8 cellular contexts compared by ENCODE assay signal in the genomic region with DNA sequence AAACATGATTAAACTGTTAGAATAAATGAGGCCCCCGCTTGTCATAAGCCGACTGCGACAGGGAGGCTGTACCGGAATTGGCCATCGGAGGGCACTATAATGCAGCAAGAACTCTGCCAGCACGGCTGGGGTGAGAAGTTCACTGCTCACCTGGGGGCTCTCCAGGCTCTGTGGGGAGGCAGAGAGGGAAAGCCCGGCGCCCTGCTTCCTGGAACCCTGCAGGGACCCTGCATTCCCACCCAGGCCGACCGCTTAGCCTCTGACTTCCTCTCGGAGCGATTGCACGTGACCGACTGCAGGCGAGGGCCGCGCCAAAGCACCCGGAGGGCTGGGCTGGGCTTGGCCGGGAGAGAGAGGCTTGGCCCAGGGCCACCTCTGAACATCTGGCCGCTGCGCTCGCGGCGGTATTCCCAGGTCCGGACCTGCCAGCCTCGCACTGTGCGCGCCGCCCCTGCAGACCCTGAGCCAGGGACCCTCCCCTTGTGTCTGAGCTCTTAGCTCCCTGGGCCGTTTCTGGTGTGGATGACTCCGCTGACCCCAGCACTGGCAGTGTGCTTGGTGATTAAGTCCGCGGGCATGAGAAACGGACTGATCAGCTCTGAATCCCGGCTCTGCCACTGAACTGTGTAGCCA. TPM values are rescaled to one million over a fixed set of nuclear protein-coding genes. Genes with fewer than 3 reads are reported as not detected.
A peak's percentile ranks its signal among the peaks of the same experiment; 100 is the strongest.
DNase-seq lines count a peak whose midpoint lies in the region; ATAC-seq, FAIRE-seq and TF ChIP-seq lines count a peak whose summit lies in the region.

No MANE protein-coding gene starts in this region.

- peak; percentile 96 for TF ChIP-seq CTCF in AG04450 (IDR thresholded peaks at IDR 0.05; ENCODE audit: low read depth, low read length)
- TF ChIP-seq CTCF in WI38 (IDR thresholded peaks at IDR 0.05; ENCODE audit: low read depth, low read length), result peak; percentile 85
- TF ChIP-seq CTCF in bronchial epithelial cell (IDR thresholded peaks at IDR 0.05; ENCODE audit: insufficient read depth, low read length, severe bottlenecking), result peak; percentile 84

- ATAC-seq in GM18870 (IDR thresholded peaks at IDR 0.05; ENCODE audit: unreplicated experiment) (peak; percentile 84), HG03135 (IDR thresholded peaks at IDR 0.05; ENCODE audit: unreplicated experiment) (peak; percentile 88)

- peaks cover 2% of the 10 kb centered on the region for H3K27me3 ChIP-seq in AG04450 (ENCODE audit: control insufficient read depth, insufficient read depth, low read length)
- peaks cover 8% of the 10 kb centered on the region for H3K27me3 ChIP-seq in bronchial epithelial cell (ENCODE audit: control insufficient read depth, insufficient read depth, low read length)

- H3K9me3 ChIP-seq in AG04450 (ENCODE audit: control insufficient read depth, insufficient read depth, low read length), result no peaks in the 10 kb centered on the region

- H3K36me3 ChIP-seq in bronchial epithelial cell (ENCODE audit: control insufficient read depth, insufficient read depth, low read length), result no peaks in the 10 kb centered on the region

- peak overlapping the region; percentile 67 for H3K4me3 ChIP-seq in AG04450 (ENCODE audit: low read depth, low read length)
- peak overlapping the region; percentile 57 for H3K4me3 ChIP-seq in WI38 (ENCODE audit: low read depth, low read length)
- peak overlapping the region; percentile 29 for H3K4me3 ChIP-seq in bronchial epithelial cell (ENCODE audit: low read depth, low read length)

- no peak for FAIRE-seq in bronchial epithelial cell (lab: Jason Lieb, UNC)

- CTCF ChIA-PET in AG04450 (lab: Charles Lee), result interaction anchor here (0.6 to 2.0 kb wide), 10 partner anchors 8 to 939 kb away, joined by 3 to 9 read pairs (median 3); no protein-coding TSS in a partner anchor

- H3K27ac ChIP-seq in AG04450 (ENCODE audit: low read depth, low read length), result peak overlapping the region; percentile 21

- DNase-seq in AG04450 (ENCODE audit: low read depth, low spot score) (peak; percentile 26), NCI-H2196 (lab: John Stamatoyannopoulos, UW; ENCODE audit: unreplicated experiment) (peak; percentile 96), bronchial epithelial cell (ENCODE audit: low read depth) (peak; percentile 67), iris pigment epithelial cell (ENCODE audit: low read depth) (peak; percentile 73)
- DNase-seq in stimulated activated CD4-positive, alpha-beta T cell treated with anti-CD3 and anti-CD28 coated beads, Interleukin-12 subunit alpha, Interleukin-12 subunit beta, amount 100 ng/mL, for 4 hours, result peak; percentile 87

- POLR2A ChIA-PET in AG04450 (lab: Yijun Ruan, JAX), result no interaction called here

RNA-seq across cellular contexts. Expression of gene DRD3, which starts 26.2 kb away (rescaled TPM):
- polyA plus RNA-seq in AG04450 (2011; rRNA removed), result not detected in 2 replicates
- not detected in 2 replicates for polyA minus RNA-seq in AG04450 (2011; rRNA and poly(A)+ RNA removed)
- not detected in 2 replicates for total RNA-seq in bronchial epithelial cell

Comparison
In these comparisons a context has a peak if more than half of its experiments do, and no peak if none do; other contexts are left out.
1. Peak in every context shown above with its lines: DNase-seq, ATAC-seq, H3K4me3 ChIP-seq and H3K27ac ChIP-seq.
2. DNase-seq: peak in every context shown above with its lines; median percentile 96 in NCI-H2196; 87 in stimulated activated CD4-positive, alpha-beta T cell treated with anti-CD3 and anti-CD28 coated beads, Interleukin-12 subunit alpha, Interleukin-12 subunit beta, amount 100 ng/mL, for 4 hours; 73 in iris pigment epithelial cell; 67 in bronchial epithelial cell; 26 in AG04450.